11 cellular contexts compared by ENCODE assay signal in genomic region chr10:31147220-31147608, GRCh38.
DNase-seq lines count a peak whose midpoint lies in the region; FAIRE-seq and TF ChIP-seq lines count a peak whose summit lies in the region.
"Had no signal": no experiment of that assay in that cellular context is flagged by ENCODE, and none has a peak within 500 bp of the region (broad histone marks: within the 10 kb centered on the region; RNA-seq: fewer than 3 reads in every experiment).

No MANE protein-coding gene starts in this region.

- H3K18ac ChIP-seq in mesenchymal stem cell (ENCODE audit: low read depth in 1 of 2, low read length in 2 of 2), result peak overlapping the region in 1 of 2 experiments; percentile 83

- no peaks in the 10 kb centered on the region for H3K9me3 Mint-ChIP-seq in brain

- H3K27me3 Mint-ChIP-seq in brain, result no peaks in the 10 kb centered on the region

- H4K8ac ChIP-seq in mesenchymal stem cell (ENCODE audit: low read length), result peak overlapping the region; percentile 73

- peaks cover 7% of the 10 kb centered on the region for H3K4me1 ChIP-seq in mesenchymal stem cell (ENCODE audit: control insufficient read depth, insufficient read depth, low read depth, low read length)
- H3K4me1 ChIP-seq: parathyroid adenoma had no signal

- DNase-seq in AG20443 (ENCODE audit: low spot score) (peak; percentile 58), mesenchymal stem cell (peak; percentile 79), dorsolateral prefrontal cortex (no peak), SHP77 (lab: John Stamatoyannopoulos, UW) (no peak), ecto neural progenitor cell (ENCODE audit: low spot score) (no peak), frontal cortex (ENCODE audit: low spot score in 2 of 2) (no peak)
- no peak for DNase-seq in Jurkat, Clone E6-1 (ENCODE audit: low read depth, low spot score)
- DNase-seq: H7, NCI-H510A treated with DMSO at 0.1 percent for 48 hours had no signal

- H2AFZ ChIP-seq in mesenchymal stem cell (ENCODE audit: low read depth, low read length), result no peak overlapping the region
- H2AFZ ChIP-seq: parathyroid adenoma had no signal

- TF ChIP-seq CTCF in brain (conservative IDR thresholded peaks at IDR 0.05) (no peak), dorsolateral prefrontal cortex (IDR thresholded peaks at IDR 0.05 in 54 of 56, conservative IDR thresholded peaks at IDR 0.05 in 2 of 56; ENCODE audit: low read depth in 1 of 56, partially characterized antibody in 56 of 56) (no peak)

- no peak for FAIRE-seq in frontal cortex (lab: Jason Lieb, UNC)

- peak overlapping the region in 1 of 2 experiments; percentile 41 for H2BK12ac ChIP-seq in mesenchymal stem cell (ENCODE audit: low read length in 2 of 2)

- no peak overlapping the region for H3K9ac ChIP-seq in mesenchymal stem cell (ENCODE audit: low read length)
- H3K9ac ChIP-seq: parathyroid adenoma had no signal

- H3K27ac Mint-ChIP-seq in brain, result peak overlapping the region in 3 of 5 experiments; percentile 32 to 94 (median 57)

- peak overlapping the region in 1 of 5 experiments; percentile 16 for H3K4me3 Mint-ChIP-seq in brain

- H3K4me3 ChIP-seq in Jurkat, Clone E6-1 (ENCODE audit: low read length), result peak overlapping the region; percentile 50
- no peak overlapping the region for H3K4me3 ChIP-seq in mesenchymal stem cell (ENCODE audit: insufficient read depth in 1 of 2, low read depth in 1 of 2, low read length in 2 of 2)
- no peak overlapping the region for H3K4me3 ChIP-seq in dorsolateral prefrontal cortex

- H3K36me3 ChIP-seq in mesenchymal stem cell (ENCODE audit: control insufficient read depth in 1 of 2, insufficient read depth in 2 of 2, low read depth in 1 of 2, low read length in 2 of 2), result no peaks in the 10 kb centered on the region

- no peak overlapping the region for H3K14ac ChIP-seq in mesenchymal stem cell (ENCODE audit: low read length in 2 of 2)

- no peak overlapping the region for H2BK15ac ChIP-seq in mesenchymal stem cell (ENCODE audit: low read depth, poor library complexity, severe bottlenecking)

- no peak overlapping the region for H2BK5ac ChIP-seq in mesenchymal stem cell (ENCODE audit: low read depth, low read length, poor library complexity, severe bottlenecking)

- H4K91ac ChIP-seq in mesenchymal stem cell (ENCODE audit: low read length), result no peak overlapping the region

- H3K27ac ChIP-seq in mesenchymal stem cell (ENCODE audit: low read length, poor library complexity, severe bottlenecking) (no peak overlapping the region), dorsolateral prefrontal cortex (no peak overlapping the region)
- H3K27ac ChIP-seq: parathyroid adenoma had no signal

- peaks cover 32% of the 10 kb centered on the region for H3K4me1 Mint-ChIP-seq in brain

- H3K9me3 ChIP-seq in mesenchymal stem cell (ENCODE audit: control insufficient read depth, low read length), result no peaks in the 10 kb centered on the region

- H2AK5ac ChIP-seq in mesenchymal stem cell (ENCODE audit: low read length, severe bottlenecking), result no peak overlapping the region

- H3K27me3 ChIP-seq in mesenchymal stem cell (ENCODE audit: control insufficient read depth in 1 of 2, insufficient read depth in 1 of 2, low read length in 2 of 2) (no peaks in the 10 kb centered on the region), dorsolateral prefrontal cortex (no peaks in the 10 kb centered on the region)

- no peaks in the 10 kb centered on the region for H3K36me3 Mint-ChIP-seq in brain

- H3K79me1 ChIP-seq in mesenchymal stem cell (replicated peaks; ENCODE audit: low read length, poor library complexity, severe bottlenecking), result no peaks in the 10 kb centered on the region

- WGBS in mesenchymal stem cell, result 6% methylated on average over 2 of the region's 2 CpGs

- H3K4ac ChIP-seq in mesenchymal stem cell (ENCODE audit: low read depth in 1 of 2, low read length in 2 of 2), result no peak overlapping the region

- intact Hi-C loops in dorsolateral prefrontal cortex (cut with DNase I), result no loop called here

- no peak overlapping the region for H3K23ac ChIP-seq in mesenchymal stem cell (ENCODE audit: low read length in 2 of 2)

- H2BK120ac ChIP-seq in mesenchymal stem cell (ENCODE audit: low read depth, low read length), result peak overlapping the region; percentile 69

- H3K4me2 ChIP-seq in mesenchymal stem cell (ENCODE audit: low read length, poor library complexity, severe bottlenecking), result no peak overlapping the region

Comparison
In these comparisons a context has a peak if more than half of its experiments do, and no peak if none do; other contexts are left out.
1. DNase-seq: peak in AG20443 (single experiment) and mesenchymal stem cell (single experiment); none in Jurkat, Clone E6-1 (single experiment), dorsolateral prefrontal cortex (0 of 10), SHP77 (0 of 2), ecto neural progenitor cell (single experiment) and frontal cortex (0 of 2).